In the genomic region with DNA sequence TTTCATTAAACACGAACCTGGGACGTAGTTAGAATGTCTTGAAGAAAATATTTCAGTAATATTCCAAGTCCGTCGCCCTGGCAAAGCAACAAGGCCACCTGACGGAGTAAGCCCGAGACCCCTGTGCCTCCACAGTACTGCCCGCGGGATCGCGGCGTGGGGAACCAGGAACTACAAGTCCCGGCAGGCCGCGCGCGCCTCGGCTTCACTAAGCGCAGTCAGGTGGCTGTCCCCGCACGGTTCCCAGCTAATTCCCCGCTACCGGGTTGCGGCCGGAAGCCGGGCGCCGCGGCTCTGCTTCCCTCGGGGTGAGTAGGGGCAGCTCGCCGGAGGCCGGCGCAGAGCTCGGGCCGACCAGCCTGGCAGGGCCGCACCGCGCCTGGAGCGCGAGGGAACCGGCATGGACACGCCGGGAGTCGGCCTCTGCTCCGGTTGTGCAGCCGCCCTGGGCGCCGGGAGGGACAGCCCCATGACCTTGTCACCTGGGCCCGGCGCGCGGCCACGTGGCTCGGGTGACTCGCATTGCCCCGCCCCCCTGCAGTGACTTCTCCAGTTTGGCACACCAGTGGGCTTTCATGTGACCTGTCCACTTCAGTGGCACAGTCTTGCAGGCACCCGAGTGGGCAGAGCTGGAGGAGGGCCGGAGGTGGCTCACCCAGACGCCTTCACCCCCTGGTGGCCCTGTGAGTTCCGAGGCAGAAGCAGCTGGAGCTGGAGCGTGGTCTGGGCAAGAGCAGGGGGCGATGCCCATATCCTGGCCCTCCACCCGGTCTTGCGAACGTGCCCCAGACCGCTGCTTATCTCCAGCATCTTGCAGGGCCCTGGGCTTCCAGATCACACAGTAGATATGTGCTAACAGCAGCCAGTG, we compare ENCODE assay signal across 7 cellular contexts. TPM values are rescaled to one million over a fixed set of nuclear protein-coding genes. Genes with fewer than 3 reads are reported as not detected.
A peak's percentile ranks its signal among the peaks of the same experiment; 100 is the strongest.
DNase-seq lines count a peak whose midpoint lies in the region; ATAC-seq and TF ChIP-seq lines count a peak whose summit lies in the region.

Gene ADCK1, plus strand, starts transcription at position 247 of the 868 bp plus-strand sequence. CDS start 18,870 bp downstream, outside the sequence.

- intact Hi-C loops in sciatic nerve (cut with DNase I): no loop called here

- peak; percentile 49 for TF ChIP-seq CTCF in astrocyte of the spinal cord (IDR thresholded peaks at IDR 0.05; ENCODE audit: low read depth, low read length)

- in situ Hi-C loops in astrocyte of the spinal cord (cut with HindIII; ENCODE audit: low sequenced_read_pairs): no loop called here

- H3K4me3 ChIP-seq in astrocyte of the spinal cord (ENCODE audit: low read depth, low read length): peak within 1 kb of the TSS; percentile 59

- ATAC-seq in GM18508 (IDR thresholded peaks at IDR 0.05; ENCODE audit: insufficient read depth, unreplicated experiment): peak; percentile 90
- ATAC-seq in HG02973 (IDR thresholded peaks at IDR 0.05; ENCODE audit: unreplicated experiment): peak; percentile 94
- peak; percentile 94 for ATAC-seq in sciatic nerve

- DNase-seq in NCI-H1930 (lab: John Stamatoyannopoulos, UW) (peak; percentile 67 to 83), T1000 (lab: John Stamatoyannopoulos, UW) (peak; percentile 49), astrocyte of the spinal cord (ENCODE audit: low read depth, low spot score) (peak; percentile 74), hypothalamus (lab: John Stamatoyannopoulos, UW) (peak; percentile 76 to 100 (median 93)), sciatic nerve (ENCODE audit: low spot score) (peak; percentile 93)

RNA-seq across cellular contexts. Expression of gene ADCK1, which starts in this region (rescaled TPM):
- total RNA-seq in sciatic nerve: 8.2 TPM

Comparison
In these comparisons a context has a peak if more than half of its experiments do, and no peak if none do; other contexts are left out.
1. Peak in every context shown above with its lines: DNase-seq, ATAC-seq and H3K4me3 ChIP-seq.